ENCODE assay signal across 30 cellular contexts in the genomic region with DNA sequence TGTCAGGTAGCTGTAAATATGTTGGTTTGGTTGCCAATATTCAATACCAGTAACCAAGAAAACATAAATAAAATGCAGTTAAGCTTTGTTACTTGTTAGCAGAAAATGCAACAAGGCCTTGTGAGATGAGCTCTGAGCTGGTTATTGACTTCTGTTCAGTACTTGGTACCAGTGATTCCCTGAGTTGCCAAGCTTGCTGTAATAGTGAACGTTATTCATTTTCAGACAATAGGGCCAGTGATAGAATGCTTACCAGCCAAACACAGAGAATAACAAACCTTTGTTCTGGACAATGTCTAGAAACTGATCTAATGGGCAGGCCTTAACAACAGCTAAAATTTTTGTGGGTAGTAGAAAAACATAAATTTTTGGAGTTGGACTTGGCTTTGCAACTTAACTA. TPM values are rescaled to one million over a fixed set of nuclear protein-coding genes. Genes with fewer than 3 reads are reported as not detected.
A peak's percentile ranks its signal among the peaks of the same experiment; 100 is the strongest.
DNase-seq lines count a peak whose midpoint lies in the region; ATAC-seq and TF ChIP-seq lines count a peak whose summit lies in the region.
"Had no signal": no experiment of that assay in that cellular context is flagged by ENCODE, and none has a peak within 500 bp of the region (broad histone marks: within the 10 kb centered on the region; RNA-seq: fewer than 3 reads in every experiment).

No MANE protein-coding gene starts in this region.

- H3K4me1 Mint-ChIP-seq in MCF 10A (ENCODE audit: insufficient read depth, unreplicated experiment), result no peaks in the 10 kb centered on the region
- H3K4me1 Mint-ChIP-seq: activated CD4-positive, alpha-beta T cell treated with anti-CD3 and anti-CD28 coated beads, Interleukin-2, amount 10 ng/mL, durations not matched to agents 24 days and 14 days; activated naive CD4-positive, alpha-beta T cell treated with anti-CD3 and anti-CD28 coated beads, Interleukin-2, amount 50 U/mL, for 24 hours had no signal

- ATAC-seq in GM19023 (IDR thresholded peaks at IDR 0.05; ENCODE audit: unreplicated experiment) (no peak), HG02588 (IDR thresholded peaks at IDR 0.05; ENCODE audit: unreplicated experiment) (no peak)
- ATAC-seq: effector memory CD8-positive, alpha-beta T cell; left cardiac atrium; stimulated activated naive CD8-positive, alpha-beta T cell treated with anti-CD3 and anti-CD28 coated beads, Interleukin-15, Interleukin-2, amounts not matched to agents 100 U/mL and 50 U/mL, for 24 hours; WTC11 had no signal

- peak overlapping the region; percentile 3 to 53 for H3K27ac ChIP-seq in breast epithelium
- H3K27ac ChIP-seq: 22Rv1, C4-2B, hepatocyte, pancreas, tibial artery had no signal

- H3K36me3 ChIP-seq in breast epithelium, result no peaks in the 10 kb centered on the region
- H3K36me3 ChIP-seq: pancreas, tibial artery had no signal

- H3K9me3 Mint-ChIP-seq in MCF 10A (ENCODE audit: unreplicated experiment), result no peaks in the 10 kb centered on the region
- H3K9me3 Mint-ChIP-seq: activated CD4-positive, alpha-beta T cell treated with anti-CD3 and anti-CD28 coated beads, Interleukin-2, amount 10 ng/mL, durations not matched to agents 24 days and 14 days; activated naive CD4-positive, alpha-beta T cell treated with anti-CD3 and anti-CD28 coated beads, Interleukin-2, amount 50 U/mL, for 24 hours; effector memory CD8-positive, alpha-beta T cell had no signal

- no peak overlapping the region for H3K27ac Mint-ChIP-seq in MCF 10A (ENCODE audit: low read depth, unreplicated experiment)
- H3K27ac Mint-ChIP-seq: activated CD4-positive, alpha-beta T cell treated with anti-CD3 and anti-CD28 coated beads, Interleukin-2, amount 10 ng/mL, durations not matched to agents 24 days and 14 days; activated naive CD4-positive, alpha-beta T cell treated with anti-CD3 and anti-CD28 coated beads, Interleukin-2, amount 50 U/mL, for 24 hours; effector memory CD8-positive, alpha-beta T cell; WTC11 had no signal

- no peak overlapping the region for H3K4me3 ChIP-seq in breast epithelium
- H3K4me3 ChIP-seq: hepatocyte, lung, pancreas, tibial artery had no signal

- H3K9me3 ChIP-seq in breast epithelium, result no peaks in the 10 kb centered on the region
- H3K9me3 ChIP-seq: pancreas, tibial artery had no signal

- peaks cover 0 to 3% of the 10 kb centered on the region in 2 donors for H3K4me1 ChIP-seq in breast epithelium
- H3K4me1 ChIP-seq: pancreas, tibial artery had no signal

- TF ChIP-seq CTCF in breast epithelium (IDR thresholded peaks at IDR 0.05) (no peak), MCF 10A (IDR thresholded peaks at IDR 0.05; ENCODE audit: unreplicated experiment) (no peak)

- no peaks in the 10 kb centered on the region for H3K36me3 Mint-ChIP-seq in MCF 10A (ENCODE audit: insufficient read depth, unreplicated experiment)
- H3K36me3 Mint-ChIP-seq: activated naive CD4-positive, alpha-beta T cell treated with anti-CD3 and anti-CD28 coated beads, Interleukin-2, amount 50 U/mL, for 24 hours; WTC11 had no signal

- CTCF ChIA-PET in MCF 10A (lab: Yijun Ruan, JAX), result interaction anchor here (0.7 kb wide), 2 partner anchors 9 to 126 kb away, joined by 3 read pairs; no protein-coding TSS in a partner anchor

- POLR2A ChIA-PET in MCF 10A (lab: Yijun Ruan, JAX), result no interaction called here

- peaks cover 18% of the 10 kb centered on the region for H3K27me3 Mint-ChIP-seq in MCF 10A (ENCODE audit: insufficient read depth, unreplicated experiment)
- H3K27me3 Mint-ChIP-seq: activated CD4-positive, alpha-beta T cell treated with anti-CD3 and anti-CD28 coated beads, Interleukin-2, amount 10 ng/mL, durations not matched to agents 24 days and 14 days; activated naive CD4-positive, alpha-beta T cell treated with anti-CD3 and anti-CD28 coated beads, Interleukin-2, amount 50 U/mL, for 24 hours; effector memory CD8-positive, alpha-beta T cell had no signal

- no TSS peak for BruUV-seq in MCF 10A (replicated peaks; lab: Mats Ljungman, UMichigan)

- no peaks in the 10 kb centered on the region for H3K27me3 ChIP-seq in breast epithelium
- H3K27me3 ChIP-seq: hepatocyte, pancreas, tibial artery had no signal

- intact Hi-C loops in breast epithelium (cut with DNase I; ENCODE audit: low total_unique reads) (no loop called here), MCF 10A (cut with micrococcal nuclease) (no loop called here)

- DNase-seq in breast epithelium (ENCODE audit: low spot score in 2 of 2) (no peak), MCF 10A (ENCODE audit: unreplicated experiment) (no peak), foreskin melanocyte (peak; percentile 92), nucleus accumbens (lab: John Stamatoyannopoulos, UW) (peak in 29 of 56 donors; percentile 4 to 78 (median 38)), glomerular visceral epithelial cell (ENCODE audit: extremely low spot score) (no peak), NCI-H2107 treated with DMSO at 0.1 percent for 48 hours (lab: John Stamatoyannopoulos, UW; ENCODE audit: unreplicated experiment) (no peak)
- DNase-seq: activated CD4-positive, alpha-beta T cell treated with anti-CD3 and anti-CD28 coated beads, Interleukin-2, amount 10 ng/mL, durations not matched to agents 24 days and 14 days; amniotic stem cell; cortex of kidney; DMS79; effector memory CD8-positive, alpha-beta T cell; erythroblast; GF-D8; left cardiac atrium; NCI-H146; NCI-H446; NCI-H774; pancreas; SHP77 treated with DMSO at 0.1 percent for 48 hours; stimulated activated CD4-positive, alpha-beta T cell treated with anti-CD3 and anti-CD28 coated beads, Interleukin-1b, Interleukin-23, amount 100 ng/mL, for 48 hours; stimulated activated naive CD8-positive, alpha-beta T cell treated with anti-CD3 and anti-CD28 coated beads, Interleukin-15, Interleukin-2, amounts not matched to agents 100 U/mL and 50 U/mL, for 24 hours; tibial artery had no signal

- no peak for TF ChIP-seq POLR2A in breast epithelium (IDR thresholded peaks at IDR 0.05)

- H3K4me3 Mint-ChIP-seq in MCF 10A (ENCODE audit: unreplicated experiment), result no peak overlapping the region
- H3K4me3 Mint-ChIP-seq: activated CD4-positive, alpha-beta T cell treated with anti-CD3 and anti-CD28 coated beads, Interleukin-2, amount 10 ng/mL, durations not matched to agents 24 days and 14 days; activated naive CD4-positive, alpha-beta T cell treated with anti-CD3 and anti-CD28 coated beads, Interleukin-2, amount 50 U/mL, for 24 hours; effector memory CD8-positive, alpha-beta T cell; WTC11 had no signal

RNA-seq across cellular contexts. Expression of gene RASGRP3, which starts 29.5 kb away (rescaled TPM):
- 10 to 100 TPM in 2 of 3 donors, 1 to 10 TPM in 1; 9.3 to 23.9 (median 13.1) TPM for total RNA-seq in breast epithelium
- total RNA-seq in MCF 10A (2022), result 0.26 TPM in 1 of 2 replicates, not detected in the other

Comparison
In these comparisons a context has a peak if more than half of its experiments do, and no peak if none do; other contexts are left out.
1. DNase-seq: peak in foreskin melanocyte (single experiment) and nucleus accumbens (29 of 56); none in breast epithelium (0 of 2), MCF 10A (single experiment), glomerular visceral epithelial cell (single experiment) and NCI-H2107 treated with DMSO at 0.1 percent for 48 hours (single experiment).